8 cellular contexts compared by ENCODE assay signal in the genomic region with DNA sequence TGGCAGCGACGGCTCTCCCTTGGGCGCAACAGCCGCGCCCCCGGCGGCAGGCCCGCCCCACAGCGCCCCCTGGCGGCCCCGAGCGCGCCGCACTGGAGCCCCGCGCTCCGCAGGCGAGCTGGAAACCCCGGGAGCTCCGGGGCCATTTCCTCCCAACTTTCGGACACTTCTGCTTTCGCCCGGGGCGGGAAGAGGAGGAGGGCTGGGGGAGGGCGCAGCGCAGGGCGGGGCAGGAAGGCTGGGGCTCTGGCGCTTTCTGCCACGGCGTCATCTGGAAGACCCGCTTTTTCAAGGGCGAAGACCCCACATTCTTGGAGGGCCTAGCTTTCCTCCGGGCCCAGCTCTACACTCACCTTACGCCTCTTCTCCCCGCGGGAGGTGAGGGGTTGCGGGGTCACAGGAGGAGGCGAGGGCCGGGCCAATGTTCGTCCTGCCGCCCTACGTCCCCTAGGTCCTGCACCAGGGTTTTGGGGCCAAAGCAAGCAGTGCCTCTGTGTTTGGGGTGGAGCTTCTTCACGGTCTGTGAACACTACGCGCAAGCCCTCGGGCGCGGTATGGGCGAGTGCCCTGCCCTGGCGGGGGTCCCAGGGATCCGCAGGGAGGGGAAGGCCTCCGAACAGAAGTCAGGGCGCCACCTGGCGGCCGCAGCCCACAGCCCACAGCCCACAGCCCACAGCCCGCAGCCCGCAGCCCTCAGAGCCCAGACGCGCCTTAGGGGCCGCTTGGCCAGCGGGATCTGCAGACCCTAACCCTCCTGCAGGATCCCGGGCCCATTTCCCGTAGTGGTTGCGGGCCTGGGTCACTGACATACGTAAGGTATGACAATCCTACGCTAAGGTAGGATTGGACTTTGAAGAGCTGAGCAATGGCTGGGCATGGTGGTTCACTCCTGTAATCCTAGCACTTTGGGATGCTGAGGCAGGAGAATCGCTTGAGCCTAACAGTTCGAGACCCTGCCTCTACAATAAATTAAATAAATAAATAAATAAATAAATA. TPM values are rescaled to one million over a fixed set of nuclear protein-coding genes. Genes with fewer than 3 reads are reported as not detected.
DNase-seq lines count a peak whose midpoint lies in the region; FAIRE-seq and TF ChIP-seq lines count a peak whose summit lies in the region.

No MANE protein-coding gene starts in this region.

- H3K36me3 ChIP-seq in MG63 (no peaks in the 10 kb centered on the region), SJCRH30 (no peaks in the 10 kb centered on the region), neutrophil (no peaks in the 10 kb centered on the region)

- TF ChIP-seq CTCF in neutrophil (IDR thresholded peaks at IDR 0.05): peak; percentile 98

- FAIRE-seq in G401.6 (lab: Jason Lieb, UNC) (peak; percentile 19), frontal cortex (lab: Jason Lieb, UNC) (no peak)

- H3K4me1 ChIP-seq in SJCRH30 (no peaks in the 10 kb centered on the region), neutrophil (ENCODE audit: control insufficient read depth in 1 of 2, insufficient read depth in 1 of 2, low read depth in 1 of 2, low read length in 1 of 2) (peaks cover 14 to 16% of the 10 kb centered on the region in 2 experiments)

- H3K4me3 ChIP-seq in MG63 (peak overlapping the region; percentile 72), SJCRH30 (peak overlapping the region; percentile 86), neutrophil (ENCODE audit: low read depth in 1 of 2, low read length in 1 of 2) (peak overlapping the region; percentile 99 to 100)

- peak overlapping the region; percentile 70 for H3K27ac ChIP-seq in SJCRH30
- H3K27ac ChIP-seq in neutrophil: peak overlapping the region; percentile 91
- H3K27ac ChIP-seq in substantia nigra (ENCODE audit: low read depth, low read length, poor library complexity, severe bottlenecking): peak overlapping the region; percentile 83

- H3K9me3 ChIP-seq in MG63 (no peaks in the 10 kb centered on the region), SJCRH30 (replicated peaks) (no peaks in the 10 kb centered on the region), neutrophil (no peaks in the 10 kb centered on the region)

- H3K27me3 ChIP-seq in MG63 (no peaks in the 10 kb centered on the region), SJCRH30 (no peaks in the 10 kb centered on the region), neutrophil (no peaks in the 10 kb centered on the region)

- DNase-seq in HCEC 1CT: peak; percentile 90
- peak; percentile 98 for DNase-seq in MG63
- peak; percentile 93 for DNase-seq in SJCRH30
- peak; percentile 82 for DNase-seq in activated naive CD4-positive, alpha-beta T cell treated with Interleukin-2 at 50 U/mL for 16 hours
- DNase-seq in frontal cortex (ENCODE audit: low spot score in 2 of 2): peak; percentile 88 to 91
- peak; percentile 11 to 93 (median 81) for DNase-seq in substantia nigra (lab: John Stamatoyannopoulos, UW)

RNA-seq across cellular contexts. Expression of a gene that starts 31.1 kb away (rescaled TPM):
- not detected in 2 replicates for total RNA-seq in MG63 (2014; rRNA removed; shearing (Covaris generic); ENCODE audit: low replicate concordance)
- total RNA-seq in SJCRH30 (2014; rRNA removed; shearing (Covaris generic)): 0.42 and 0.89 TPM in 2 replicates
- total RNA-seq in frontal cortex: under 0.01 TPM

RNA-seq across cellular contexts. Expression of a gene that starts 31.2 kb away (rescaled TPM):
- total RNA-seq in MG63 (2014; rRNA removed; shearing (Covaris generic); ENCODE audit: low replicate concordance): not detected in 2 replicates
- total RNA-seq in SJCRH30 (2014; rRNA removed; shearing (Covaris generic)): 0.23 and 0.34 TPM in 2 replicates
- total RNA-seq in frontal cortex: 0.41 TPM

Comparison
In these comparisons a context has a peak if more than half of its experiments do, and no peak if none do; other contexts are left out.
1. Peak in every context shown above with its lines: DNase-seq, H3K4me3 ChIP-seq and H3K27ac ChIP-seq.